11 cellular contexts compared by ENCODE assay signal in the genomic region with DNA sequence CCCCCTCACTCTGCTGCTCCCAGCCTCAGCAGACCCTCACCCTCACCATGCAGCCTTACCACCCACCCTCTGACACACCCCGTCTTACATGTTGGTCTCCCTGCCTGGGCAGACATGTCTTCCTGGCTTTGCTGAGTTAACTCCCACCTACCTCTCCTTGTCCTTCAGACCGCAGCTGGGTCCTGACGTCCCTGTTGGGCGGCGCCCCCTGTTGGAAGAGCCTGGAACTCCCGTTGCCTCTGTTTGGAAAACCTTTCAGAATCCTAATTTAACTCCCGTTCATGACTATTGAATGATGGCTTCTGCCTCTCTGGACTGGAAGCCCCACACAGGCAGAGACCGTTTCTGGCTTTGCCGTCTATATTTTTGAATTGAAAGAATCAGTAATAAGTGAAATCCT.
DNase-seq lines count a peak whose midpoint lies in the region; ATAC-seq and TF ChIP-seq lines count a peak whose summit lies in the region.
"Had no signal": no experiment of that assay in that cellular context is flagged by ENCODE, and none has a peak within 500 bp of the region (broad histone marks: within the 10 kb centered on the region; RNA-seq: fewer than 3 reads in every experiment).

No MANE protein-coding gene starts in this region.

- H3K4me3 ChIP-seq in KMS-11 (IDR thresholded peaks at IDR 0.05; ENCODE audit: insufficient read depth, low read depth, low read length) = no peak overlapping the region

- no peak overlapping the region for H3K4me3 Mint-ChIP-seq in activated naive CD4-positive, alpha-beta T cell treated with anti-CD3 and anti-CD28 coated beads for 36 hours
- H3K4me3 Mint-ChIP-seq in activated naive CD4-positive, alpha-beta T cell treated with anti-CD3 and anti-CD28 coated beads, Interleukin-2, amount 10 ng/mL, durations not matched to agents 7 days and 5 days = no peak overlapping the region
- H3K4me3 Mint-ChIP-seq in chondrocyte (ENCODE audit: unreplicated experiment) = no peak overlapping the region
- H3K4me3 Mint-ChIP-seq in progenitor cell of endocrine pancreas (ENCODE audit: low read depth) = no peak overlapping the region
- H3K4me3 Mint-ChIP-seq: activated T-helper 17 cell treated with anti-CD3 and anti-CD28 coated beads, Interleukin-2, amount 50 U/mL, for 72 hours had no signal

- H3K79me2 ChIP-seq in KMS-11 (ENCODE audit: insufficient read depth, low read depth) = no peaks in the 10 kb centered on the region

- no peaks in the 10 kb centered on the region for H4K20me1 ChIP-seq in KMS-11 (ENCODE audit: insufficient read depth)

- intact Hi-C loops in activated naive CD4-positive, alpha-beta T cell treated with anti-CD3 and anti-CD28 coated beads for 36 hours (cut with micrococcal nuclease) = no loop called here

- H3K36me3 Mint-ChIP-seq in activated naive CD4-positive, alpha-beta T cell treated with anti-CD3 and anti-CD28 coated beads for 36 hours (ENCODE audit: low read depth) = no peaks in the 10 kb centered on the region
- H3K36me3 Mint-ChIP-seq in activated naive CD4-positive, alpha-beta T cell treated with anti-CD3 and anti-CD28 coated beads, Interleukin-2, amount 10 ng/mL, durations not matched to agents 7 days and 5 days = no peaks in the 10 kb centered on the region
- H3K36me3 Mint-ChIP-seq in chondrocyte (ENCODE audit: low read depth) (no peaks in the 10 kb centered on the region), progenitor cell of endocrine pancreas (ENCODE audit: insufficient read depth) (no peaks in the 10 kb centered on the region)

- no peaks in the 10 kb centered on the region for H3K4me1 Mint-ChIP-seq in activated naive CD4-positive, alpha-beta T cell treated with anti-CD3 and anti-CD28 coated beads for 36 hours (ENCODE audit: low read depth)
- H3K4me1 Mint-ChIP-seq in activated naive CD4-positive, alpha-beta T cell treated with anti-CD3 and anti-CD28 coated beads, Interleukin-2, amount 10 ng/mL, durations not matched to agents 7 days and 5 days = no peaks in the 10 kb centered on the region
- H3K4me1 Mint-ChIP-seq in chondrocyte (ENCODE audit: low read depth) (peaks cover 64% of the 10 kb centered on the region), progenitor cell of endocrine pancreas (ENCODE audit: low read depth) (no peaks in the 10 kb centered on the region)
- H3K4me1 Mint-ChIP-seq: activated T-helper 17 cell treated with anti-CD3 and anti-CD28 coated beads, Interleukin-2, amount 50 U/mL, for 72 hours had no signal

- ATAC-seq in HG03135 (IDR thresholded peaks at IDR 0.05; ENCODE audit: unreplicated experiment) = no peak
- ATAC-seq: activated T-helper 17 cell treated with anti-CD3 and anti-CD28 coated beads, Interleukin-2, amount 50 U/mL, for 72 hours had no signal

- CTCF ChIA-PET in activated naive CD4-positive, alpha-beta T cell treated with anti-CD3 and anti-CD28 coated beads for 36 hours (lab: Charles Lee) = no interaction called here
- CTCF ChIA-PET in activated naive CD4-positive, alpha-beta T cell treated with anti-CD3 and anti-CD28 coated beads, Interleukin-2, amount 10 ng/mL, durations not matched to agents 7 days and 5 days (lab: Charles Lee) = no interaction called here

- H3K27ac Mint-ChIP-seq in activated naive CD4-positive, alpha-beta T cell treated with anti-CD3 and anti-CD28 coated beads for 36 hours = no peak overlapping the region
- no peak overlapping the region for H3K27ac Mint-ChIP-seq in activated naive CD4-positive, alpha-beta T cell treated with anti-CD3 and anti-CD28 coated beads, Interleukin-2, amount 10 ng/mL, durations not matched to agents 7 days and 5 days
- H3K27ac Mint-ChIP-seq in chondrocyte (ENCODE audit: unreplicated experiment) (peak overlapping the region; percentile 73), progenitor cell of endocrine pancreas (no peak overlapping the region)
- H3K27ac Mint-ChIP-seq: activated T-helper 17 cell treated with anti-CD3 and anti-CD28 coated beads, Interleukin-2, amount 50 U/mL, for 72 hours had no signal

- H3K9ac ChIP-seq in KMS-11 = no peak overlapping the region

- H3K36me3 ChIP-seq in KMS-11 (ENCODE audit: insufficient read depth) = no peaks in the 10 kb centered on the region

- H3K4me1 ChIP-seq in KMS-11 (ENCODE audit: low read depth, poor library complexity, severe bottlenecking) = no peaks in the 10 kb centered on the region

- H3K27me3 Mint-ChIP-seq in activated naive CD4-positive, alpha-beta T cell treated with anti-CD3 and anti-CD28 coated beads for 36 hours (ENCODE audit: low read depth) = peaks cover 47% of the 10 kb centered on the region
- H3K27me3 Mint-ChIP-seq in activated naive CD4-positive, alpha-beta T cell treated with anti-CD3 and anti-CD28 coated beads, Interleukin-2, amount 10 ng/mL, durations not matched to agents 7 days and 5 days = peaks cover 31% of the 10 kb centered on the region
- H3K27me3 Mint-ChIP-seq in chondrocyte (ENCODE audit: low read depth) = no peaks in the 10 kb centered on the region
- H3K27me3 Mint-ChIP-seq in progenitor cell of endocrine pancreas = peaks cover 11% of the 10 kb centered on the region

- no peak overlapping the region for H3K4me2 ChIP-seq in KMS-11

- H3K9me3 Mint-ChIP-seq in activated naive CD4-positive, alpha-beta T cell treated with anti-CD3 and anti-CD28 coated beads for 36 hours = no peaks in the 10 kb centered on the region
- no peaks in the 10 kb centered on the region for H3K9me3 Mint-ChIP-seq in activated naive CD4-positive, alpha-beta T cell treated with anti-CD3 and anti-CD28 coated beads, Interleukin-2, amount 10 ng/mL, durations not matched to agents 7 days and 5 days
- H3K9me3 Mint-ChIP-seq in chondrocyte (ENCODE audit: low read depth) (peaks cover 4% of the 10 kb centered on the region), progenitor cell of endocrine pancreas (ENCODE audit: low read depth) (peaks cover 3% of the 10 kb centered on the region)

- no peak overlapping the region for H2AFZ ChIP-seq in KMS-11 (ENCODE audit: low read depth)

- TF ChIP-seq CTCF in KMS-11 (conservative IDR thresholded peaks at IDR 0.05; ENCODE audit: low read depth, low read length) (0 out of 2 replicates have a peak, but pooled peaks have one; percentile 30), chondrocyte (IDR thresholded peaks at IDR 0.05) (peak; percentile 63), progenitor cell of endocrine pancreas (IDR thresholded peaks at IDR 0.05; ENCODE audit: unreplicated experiment) (peak; percentile 56)

- no peak overlapping the region for H3K27ac ChIP-seq in KMS-11

- DNase-seq in activated naive CD4-positive, alpha-beta T cell treated with anti-CD3 and anti-CD28 coated beads for 36 hours = peak; percentile 14
- no peak for DNase-seq in activated naive CD4-positive, alpha-beta T cell treated with anti-CD3 and anti-CD28 coated beads, Interleukin-2, amount 10 ng/mL, durations not matched to agents 7 days and 5 days
- DNase-seq in chondrocyte (ENCODE audit: low spot score) (no peak), progenitor cell of endocrine pancreas (ENCODE audit: low spot score, unreplicated experiment) (no peak), DMS79 (lab: John Stamatoyannopoulos, UW) (no peak)
- DNase-seq in stimulated activated naive CD4-positive, alpha-beta T cell (lab: John Stamatoyannopoulos, UW) = no peak
- DNase-seq: COR-L47, NCI-H1092 had no signal

- no peaks in the 10 kb centered on the region for H3K27me3 ChIP-seq in KMS-11 (ENCODE audit: insufficient read depth, low read depth)
